ENCODE assay signal across 26 cellular contexts in genomic region chr3:14518893-14519292, GRCh38. TPM values are rescaled to one million over a fixed set of nuclear protein-coding genes. Genes with fewer than 3 reads are reported as not detected.
"Had no signal": no experiment of that assay in that cellular context is flagged by ENCODE, and none has a peak within 500 bp of the region (broad histone marks: within the 10 kb centered on the region; RNA-seq: fewer than 3 reads in every experiment).

No MANE protein-coding gene starts in this region.

- H3K27me3 ChIP-seq: ascending aorta, body of pancreas, MG63, Peyer's patch had no signal

- H3K36me3 ChIP-seq: ascending aorta, MG63, Peyer's patch had no signal

- ATAC-seq: activated naive CD8-positive, alpha-beta T cell treated with anti-CD3 and anti-CD28 coated beads, Interleukin-2, amount 50 U/mL, for 24 hours; activated T-helper 17 cell treated with anti-CD3 and anti-CD28 coated beads, Interleukin-2, amount 50 U/mL, for 72 hours; body of pancreas; T-helper 17 cell had no signal

- H3K4me3 ChIP-seq: ascending aorta, body of pancreas, MG63, Peyer's patch had no signal

- H3K27ac ChIP-seq: ascending aorta, body of pancreas, Peyer's patch, RWPE1 had no signal

- DNase-seq: activated CD4-positive, alpha-beta T cell treated with anti-CD3 and anti-CD28 coated beads for 1 hour; activated CD4-positive, alpha-beta T cell treated with anti-CD3 and anti-CD28 coated beads, Interleukin-2, amount 10 ng/mL, durations not matched to agents 24 days and 14 days; activated CD4-positive, alpha-beta T cell treated with anti-CD3 and anti-CD28 coated beads, Interleukin-2, amount 50 U/mL, for 48 hours; activated naive CD4-positive, alpha-beta T cell treated with anti-CD3 and anti-CD28 coated beads, Interleukin-2, amount 50 U/mL, for 16 hours; activated naive CD8-positive, alpha-beta T cell treated with anti-CD3 and anti-CD28 coated beads, Interleukin-2, amount 50 U/mL, for 24 hours; activated T-cell treated with anti-CD3 and anti-CD28 coated beads for 4 hours; activated T-cell treated with anti-CD3 and anti-CD28 coated beads, Interleukin-2, amount 50 U/mL, for 48 hours; amniotic stem cell; body of pancreas; MG63; NCI-H1105; NCI-H1436; NCI-H1694 treated with DMSO at 0.1 percent for 48 hours; NCI-H2029 treated with DMSO at 0.1 percent for 48 hours; NCI-H345; NCI-H510A; NCI-H69; SHP77 treated with DMSO at 0.1 percent for 48 hours; T-helper 17 cell; T-helper 9 cell had no signal

- H3K4me3 Mint-ChIP-seq: activated B cell treated with CpG ODN at 0.5 μM for 24 hours; activated CD4-positive, alpha-beta T cell treated with anti-CD3 and anti-CD28 coated beads, Interleukin-2, amount 10 ng/mL, durations not matched to agents 24 days and 14 days; activated naive CD8-positive, alpha-beta T cell treated with anti-CD3 and anti-CD28 coated beads, Interleukin-2, amount 50 U/mL, for 24 hours; activated T-helper 17 cell treated with anti-CD3 and anti-CD28 coated beads, Interleukin-2, amount 50 U/mL, for 72 hours; T-helper 17 cell had no signal

- H3K4me1 ChIP-seq: body of pancreas, Peyer's patch had no signal

- H3K27me3 Mint-ChIP-seq: activated CD4-positive, alpha-beta T cell treated with anti-CD3 and anti-CD28 coated beads, Interleukin-2, amount 10 ng/mL, durations not matched to agents 24 days and 14 days had no signal

- H3K9me3 ChIP-seq: ascending aorta, body of pancreas, MG63, Peyer's patch had no signal

- H3K9me3 Mint-ChIP-seq: activated B cell treated with CpG ODN at 0.5 μM for 24 hours; activated CD4-positive, alpha-beta T cell treated with anti-CD3 and anti-CD28 coated beads, Interleukin-2, amount 10 ng/mL, durations not matched to agents 24 days and 14 days; activated naive CD8-positive, alpha-beta T cell treated with anti-CD3 and anti-CD28 coated beads, Interleukin-2, amount 50 U/mL, for 24 hours; activated T-helper 17 cell treated with anti-CD3 and anti-CD28 coated beads, Interleukin-2, amount 50 U/mL, for 72 hours had no signal

- H3K27ac Mint-ChIP-seq: activated B cell treated with CpG ODN at 0.5 μM for 24 hours; activated CD4-positive, alpha-beta T cell treated with anti-CD3 and anti-CD28 coated beads, Interleukin-2, amount 10 ng/mL, durations not matched to agents 24 days and 14 days; activated naive CD8-positive, alpha-beta T cell treated with anti-CD3 and anti-CD28 coated beads, Interleukin-2, amount 50 U/mL, for 24 hours; activated T-helper 17 cell treated with anti-CD3 and anti-CD28 coated beads, Interleukin-2, amount 50 U/mL, for 72 hours; T-helper 17 cell had no signal

- H3K4me1 Mint-ChIP-seq: activated B cell treated with CpG ODN at 0.5 μM for 24 hours; activated CD4-positive, alpha-beta T cell treated with anti-CD3 and anti-CD28 coated beads, Interleukin-2, amount 10 ng/mL, durations not matched to agents 24 days and 14 days; activated naive CD8-positive, alpha-beta T cell treated with anti-CD3 and anti-CD28 coated beads, Interleukin-2, amount 50 U/mL, for 24 hours had no signal

RNA-seq across cellular contexts. Expression of gene GRIP2, which starts 21.2 kb away (rescaled TPM):
- total RNA-seq: activated B cell treated with CpG ODN at 0.5 μM for 24 hours; activated CD4-positive, alpha-beta T cell treated with anti-CD3 and anti-CD28 coated beads, Interleukin-2, amount 10 ng/mL, durations not matched to agents 24 days and 14 days; activated CD8-positive, alpha-beta memory T cell treated with anti-CD3 and anti-CD28 coated beads for 36 hours had no signal
